ENCODE assay signal across 30 cellular contexts in genomic region chr12:28292699-28293098, GRCh38.
"Had no signal": no experiment of that assay in that cellular context is flagged by ENCODE, and none has a peak within 500 bp of the region (broad histone marks: within the 10 kb centered on the region; RNA-seq: fewer than 3 reads in every experiment).

No MANE protein-coding gene starts in this region.

- H3K4me1 ChIP-seq: esophagus muscularis mucosa, gastroesophageal sphincter, heart right ventricle had no signal

- H3K36me3 ChIP-seq: brain microvascular endothelial cell, esophagus muscularis mucosa, WERI-Rb-1 had no signal

- DNase-seq: activated B cell treated with CpG ODN at 0.5 μM for 24 hours; activated CD4-positive, alpha-beta T cell treated with anti-CD3 and anti-CD28 coated beads for 48 hours; activated CD4-positive, alpha-beta T cell treated with anti-CD3 and anti-CD28 coated beads, Interleukin-2, amount 50 U/mL, for 1 hour; activated CD4-positive, alpha-beta T cell treated with anti-CD3 and anti-CD28 coated beads, Interleukin-2, amount 50 U/mL, for 48 hours; activated CD8-positive, alpha-beta memory T cell treated with anti-CD3 and anti-CD28 coated beads for 24 hours; activated CD8-positive, alpha-beta T cell treated with anti-CD3 and anti-CD28 coated beads for 36 hours; activated effector memory CD4-positive, alpha-beta T cell treated with Interleukin-2 at 50 U/mL for 16 hours; activated gamma-delta T cell treated with Interleukin-2 at 50 U/mL for 16 hours; activated naive CD4-positive, alpha-beta T cell treated with anti-CD3 and anti-CD28 coated beads, Interleukin-2, amount 50 U/mL, for 16 hours; activated naive CD4-positive, alpha-beta T cell treated with Interleukin-2 at 50 U/mL for 16 hours; activated T-cell treated with anti-CD3 and anti-CD28 coated beads, Interleukin-2, amount 50 U/mL, for 4 hours; amniotic stem cell; anterior cingulate cortex; brain microvascular endothelial cell; dorsolateral prefrontal cortex; effector memory CD4-positive, alpha-beta T cell; endodermal cell; erythroblast; foreskin melanocyte; heart right ventricle; T-helper 17 cell; T1000; WERI-Rb-1 had no signal

- H3K27me3 ChIP-seq: brain microvascular endothelial cell, dorsolateral prefrontal cortex, esophagus muscularis mucosa, gastroesophageal sphincter, heart right ventricle had no signal

- H3K27ac ChIP-seq: brain microvascular endothelial cell, coronary artery, dorsolateral prefrontal cortex, esophagus muscularis mucosa, gastroesophageal sphincter, heart right ventricle, WERI-Rb-1 had no signal

- H3K4me3 ChIP-seq: coronary artery, dorsolateral prefrontal cortex, esophagus muscularis mucosa, gastroesophageal sphincter, heart right ventricle had no signal

- ATAC-seq: activated CD4-positive, CD25-positive, alpha-beta regulatory T cell treated with anti-CD3 and anti-CD28 coated beads, Interleukin-2, amount 50 U/mL, for 24 hours; activated CD8-positive, alpha-beta T cell treated with anti-CD3 and anti-CD28 coated beads for 36 hours; activated T-cell treated with anti-CD3 and anti-CD28 coated beads, Interleukin-2, amount 50 U/mL, for 4 hours; activated T-helper 17 cell treated with anti-CD3 and anti-CD28 coated beads, Interleukin-2, amount 50 U/mL, for 72 hours; gastroesophageal sphincter; heart right ventricle; T-helper 17 cell had no signal

- FAIRE-seq: astrocyte, bronchial epithelial cell had no signal
